Comparison of ENCODE assay signal across 8 cellular contexts in genomic region chr10:26430641-26431163, GRCh38. TPM values are rescaled to one million over a fixed set of nuclear protein-coding genes. Genes with fewer than 3 reads are reported as not detected.
DNase-seq lines count a peak whose midpoint lies in the region; ATAC-seq and TF ChIP-seq lines count a peak whose summit lies in the region.
"Had no signal": no experiment of that assay in that cellular context is flagged by ENCODE, and none has a peak within 500 bp of the region (broad histone marks: within the 10 kb centered on the region; RNA-seq: fewer than 3 reads in every experiment).

No MANE protein-coding gene starts in this region.

- in situ Hi-C loops in GM23248 (cut with MboI): no loop called here

- H3K4me2 ChIP-seq in GM23248 (ENCODE audit: unreplicated experiment) (no peak overlapping the region), GM23338 (no peak overlapping the region)

- no peaks in the 10 kb centered on the region for H3K36me3 ChIP-seq in GM23248 (ENCODE audit: low read depth)
- H3K36me3 ChIP-seq in lung (ENCODE audit: control insufficient read depth in 2 of 2, insufficient read depth in 2 of 2, low read length in 2 of 2): no peaks in the 10 kb centered on the region
- H3K36me3 ChIP-seq in GM23338 (ENCODE audit: insufficient read depth): no peaks in the 10 kb centered on the region
- H3K36me3 ChIP-seq in breast epithelium: no peaks in the 10 kb centered on the region

- intact Hi-C loops in breast epithelium (cut with DNase I; ENCODE audit: low total_unique reads): no loop called here

- H3K36me3 Mint-ChIP-seq in GM23338 (ENCODE audit: low read depth): no peaks in the 10 kb centered on the region

- no peaks in the 10 kb centered on the region for H3K4me1 Mint-ChIP-seq in GM23338

- no peaks in the 10 kb centered on the region for H4K20me1 ChIP-seq in GM23248 (ENCODE audit: insufficient read depth)
- H4K20me1 ChIP-seq in GM23338 (replicated peaks; ENCODE audit: insufficient read depth): no peaks in the 10 kb centered on the region

- H3K27ac Mint-ChIP-seq in GM23338: no peak overlapping the region

- TF ChIP-seq POLR2A in GM18526 (IDR thresholded peaks at IDR 0.05; ENCODE audit: extremely low read depth, insufficient read length) (peak; percentile 14), breast epithelium (IDR thresholded peaks at IDR 0.05) (no peak)

- H3K9me3 Mint-ChIP-seq in GM23338: no peaks in the 10 kb centered on the region; the same call in 2 of the 3 replicates

- no peak overlapping the region for H3K4me3 ChIP-seq in GM23248
- H3K4me3 ChIP-seq in lung: no peak overlapping the region
- no peak overlapping the region for H3K4me3 ChIP-seq in GM23338
- H3K4me3 ChIP-seq in breast epithelium: no peak overlapping the region
- H3K4me3 ChIP-seq: SK-N-MC had no signal

- TF ChIP-seq CTCF in lung (IDR thresholded peaks at IDR 0.05; ENCODE audit: control extremely low read depth, extremely low read depth) (no peak), GM23338 (conservative IDR thresholded peaks at IDR 0.05; ENCODE audit: low read depth in 2 of 2) (no peak), breast epithelium (IDR thresholded peaks at IDR 0.05) (no peak)

- H3K4me3 Mint-ChIP-seq in GM23338: no peak overlapping the region

- H3K27me3 Mint-ChIP-seq in GM23338 (ENCODE audit: insufficient read depth, low read depth, poor library complexity): no peaks in the 10 kb centered on the region

- H3K9me3 ChIP-seq in GM23248 (ENCODE audit: low read depth) (no peaks in the 10 kb centered on the region), lung (ENCODE audit: control insufficient read depth in 2 of 2, insufficient read depth in 1 of 2, low read length in 1 of 2) (peaks cover 0 to 2% of the 10 kb centered on the region in 2 donors), breast epithelium (no peaks in the 10 kb centered on the region)

- 69 to 72% methylated on average over 4 of the region's 4 CpGs for WGBS in GM23248 (ENCODE audit: low coverage in 1 of 2, low lambda C conversion rate in 2 of 2, missing lambda C conversion rate in 2 of 2), 2 experiments
- WGBS in lung, 2 donors: 31 to 33% methylated on average over 4 of the region's 4 CpGs

- H3F3A ChIP-seq in GM23248 (ENCODE audit: insufficient read depth): no peaks in the 10 kb centered on the region
- H3F3A ChIP-seq in GM23338 (replicated peaks; ENCODE audit: low read depth): no peaks in the 10 kb centered on the region

- H3K4me1 ChIP-seq in GM23248 (ENCODE audit: insufficient read depth) (peaks cover 11% of the 10 kb centered on the region; the same call in 1 of the 2 replicates), lung (ENCODE audit: control insufficient read depth in 2 of 2, insufficient read depth in 2 of 2, low read length in 2 of 2) (peaks cover 0 to 3% of the 10 kb centered on the region in 2 donors), GM23338 (ENCODE audit: insufficient read depth) (no peaks in the 10 kb centered on the region), breast epithelium (no peaks in the 10 kb centered on the region)

- ATAC-seq in lung (ENCODE audit: insufficient read depth, low FRiP score): peak; percentile 58
- ATAC-seq in GM23338: no peak

- H3K27ac ChIP-seq in GM23248: no peak overlapping the region
- peak overlapping the region in 1 of 2 donors; percentile 26 for H3K27ac ChIP-seq in lung (ENCODE audit: low read depth in 1 of 2, low read length in 1 of 2)
- no peak overlapping the region for H3K27ac ChIP-seq in GM23338 (ENCODE audit: low read depth)
- no peak overlapping the region for H3K27ac ChIP-seq in breast epithelium
- H3K27ac ChIP-seq: SK-N-MC had no signal

- H3K79me2 ChIP-seq in GM23248 (ENCODE audit: insufficient read depth) (no peaks in the 10 kb centered on the region), GM23338 (replicated peaks; ENCODE audit: insufficient read depth) (no peaks in the 10 kb centered on the region)

- H3K9me2 ChIP-seq in GM23248 (ENCODE audit: insufficient read depth): no peaks in the 10 kb centered on the region
- 0 out of 2 replicates have a peak, but pooled peaks cover 12% of the 10 kb centered on the region for H3K9me2 ChIP-seq in GM23338 (ENCODE audit: insufficient read depth)

- no peaks in the 10 kb centered on the region for H3K27me3 ChIP-seq in GM23248 (replicated peaks; ENCODE audit: insufficient read depth)
- H3K27me3 ChIP-seq in lung (ENCODE audit: control insufficient read depth, insufficient read depth): no peaks in the 10 kb centered on the region
- H3K27me3 ChIP-seq in GM23338 (ENCODE audit: insufficient read depth): no peaks in the 10 kb centered on the region
- no peaks in the 10 kb centered on the region for H3K27me3 ChIP-seq in breast epithelium

- no peak overlapping the region for H3K9ac ChIP-seq in GM23248

- H2AFZ ChIP-seq in GM23248 (0 out of 2 replicates have a peak overlapping the region, but pooled peaks have one; percentile 37), GM23338 (no peak overlapping the region)

- DNase-seq in GM23248: peak; percentile 19
- peak; percentile 95 for DNase-seq in MV-4-11 (lab: John Stamatoyannopoulos, UW)
- no peak for DNase-seq in lung (ENCODE audit: low spot score)
- no peak for DNase-seq in GM23338 (ENCODE audit: low spot score)
- DNase-seq in NCI-H2081 (lab: John Stamatoyannopoulos, UW): no peak
- no peak for DNase-seq in breast epithelium (ENCODE audit: low spot score in 2 of 2)

TF ChIP-seq in GM23338, 12 proteins besides CTCF, POLR2A, EP300 and RAD21 (continues in another document):
- TF ChIP-seq ZNF331 (CRISPR knock-in tag; IDR thresholded peaks at IDR 0.05; ENCODE audit: low read depth) (no peak), JUNB (IDR thresholded peaks at IDR 0.05; ENCODE audit: unreplicated experiment) (no peak), ETS1 (IDR thresholded peaks at IDR 0.05) (no peak), POLR2AphosphoS5 (IDR thresholded peaks at IDR 0.05; ENCODE audit: low read depth) (no peak), EZH2phosphoT487 (IDR thresholded peaks at IDR 0.05; ENCODE audit: unreplicated experiment) (no peak), REST (IDR thresholded peaks at IDR 0.05; ENCODE audit: unreplicated experiment) (no peak), CREB1 (CRISPR knock-in tag; IDR thresholded peaks at IDR 0.05; ENCODE audit: low read depth) (no peak), STAT1 (IDR thresholded peaks at IDR 0.05; ENCODE audit: unreplicated experiment) (no peak)

RNA-seq across cellular contexts. Expression of gene APBB1IP, which starts 7.4 kb away (rescaled TPM):
- 7.3 and 9.4 TPM in 2 replicates for total RNA-seq in GM23248 (2014; rRNA removed; shearing (Covaris generic))
- 25.0 and 25.1 TPM in 2 replicates for polyA plus RNA-seq in GM23248 (2016; fragmentation: Nextera tagmentation; extraction: Ambion mirVana)
- 10 to 100 TPM; 12.2 to 26.0 TPM for total RNA-seq in lung
- 10 to 100 TPM in 1 of 2 donors, 1 to 10 TPM in 1; 5.4 to 33.5 TPM for polyA plus RNA-seq in lung
- 0.14 TPM in 1 of 2 replicates, not detected in the other for total RNA-seq in GM23338 (2014; rRNA removed; shearing (Covaris generic))
- polyA plus RNA-seq in GM23338 (2016; fragmentation: Nextera tagmentation; extraction: Ambion mirVana): 0.07 and 0.16 TPM in 2 replicates
- total RNA-seq in breast epithelium: 10 to 100 TPM in 1 of 3 donors, 1 to 10 TPM in 2; 3.5 to 30.1 (median 6.2) TPM

Comparison
In these comparisons a context has a peak if more than half of its experiments do, and no peak if none do; other contexts are left out.
1. DNase-seq: peak in GM23248 (single experiment) and MV-4-11 (single experiment); none in lung (single experiment), GM23338 (single experiment), NCI-H2081 (0 of 2) and breast epithelium (0 of 2).